In genomic region chrX:57930051-57930450, GRCh38 we compare ENCODE assay signal across 24 cellular contexts. TPM values are rescaled to one million over a fixed set of nuclear protein-coding genes. Genes with fewer than 3 reads are reported as not detected.
"Had no signal": no experiment of that assay in that cellular context is flagged by ENCODE, and none has a peak within 500 bp of the region (broad histone marks: within the 10 kb centered on the region; RNA-seq: fewer than 3 reads in every experiment).

No MANE protein-coding gene starts in this region.

- H3K4me3 Mint-ChIP-seq: activated CD4-positive, alpha-beta memory T cell treated with anti-CD3 and anti-CD28 coated beads, Interleukin-2, amount 10 ng/mL, durations not matched to agents 7 days and 5 days; activated naive CD4-positive, alpha-beta T cell treated with anti-CD3 and anti-CD28 coated beads, Interleukin-2, amount 50 U/mL, for 24 hours; activated T-helper 1 cell treated with anti-CD3 and anti-CD28 coated beads, Interleukin-12 subunit alpha, Interleukin-12 subunit beta, Interleukin-2, Interleukin-4 antibody, amounts not matched to agents 30 ng/mL and 10 ng/mL and 1 ng/mL, durations not matched to agents 14 hours and 24 hours and 36 hours; brain; dendritic cell treated with granulocyte-macrophage colony-stimulating factor and Interleukin-4, amounts not matched to agents 40 ng/mL and 50 ng/mL, for 4 days; mesothelial cell of epicardium; naive thymus-derived CD8-positive, alpha-beta T cell; neural progenitor cell; WTC11 had no signal

- H3K36me3 ChIP-seq: left ventricle myocardium inferior, neural progenitor cell, sigmoid colon, upper lobe of left lung had no signal

- H3K27me3 ChIP-seq: hepatocyte, neural progenitor cell, sigmoid colon, upper lobe of left lung had no signal

- H3K4me3 ChIP-seq: hepatocyte, left ventricle myocardium inferior, neural progenitor cell, sigmoid colon, upper lobe of left lung had no signal

- H3K4me2 ChIP-seq: hepatocyte, neural progenitor cell had no signal

- H3K4me1 ChIP-seq: left ventricle myocardium inferior, neural progenitor cell, sigmoid colon, upper lobe of left lung had no signal

- H3K9me3 Mint-ChIP-seq: activated CD4-positive, alpha-beta memory T cell treated with anti-CD3 and anti-CD28 coated beads, Interleukin-2, amount 10 ng/mL, durations not matched to agents 7 days and 5 days; activated naive CD4-positive, alpha-beta T cell treated with anti-CD3 and anti-CD28 coated beads, Interleukin-2, amount 50 U/mL, for 24 hours; activated T-helper 1 cell treated with anti-CD3 and anti-CD28 coated beads, Interleukin-12 subunit alpha, Interleukin-12 subunit beta, Interleukin-2, Interleukin-4 antibody, amounts not matched to agents 30 ng/mL and 10 ng/mL and 1 ng/mL, durations not matched to agents 14 hours and 24 hours and 36 hours; dendritic cell treated with granulocyte-macrophage colony-stimulating factor and Interleukin-4, amounts not matched to agents 40 ng/mL and 50 ng/mL, for 4 days; naive thymus-derived CD8-positive, alpha-beta T cell; WTC11 had no signal

- ATAC-seq: naive thymus-derived CD8-positive, alpha-beta T cell had no signal

- H3K9me3 ChIP-seq: left ventricle myocardium inferior, sigmoid colon, upper lobe of left lung had no signal

- H3K27ac ChIP-seq: hepatocyte, left ventricle myocardium inferior, neural progenitor cell, sigmoid colon, upper lobe of left lung had no signal

- H3K9ac ChIP-seq: neural progenitor cell had no signal

- DNase-seq: activated CD4-positive, alpha-beta memory T cell treated with anti-CD3 and anti-CD28 coated beads, Interleukin-2, amount 10 ng/mL, durations not matched to agents 7 days and 5 days; activated CD4-positive, alpha-beta T cell treated with anti-CD3 and anti-CD28 coated beads for 48 hours; activated gamma-delta T cell treated with Interleukin-2 at 50 U/mL for 16 hours; aorta; caudate nucleus; effector CD8-positive, alpha-beta T cell; foreskin melanocyte; glutamatergic neuron; kidney glomerular epithelial cell; left ventricle myocardium inferior; naive thymus-derived CD8-positive, alpha-beta T cell; sigmoid colon; stimulated activated CD4-positive, alpha-beta T cell treated with anti-CD3 and anti-CD28 coated beads, Interleukin-2, amount 100 ng/mL, for 48 hours; stimulated activated CD8-positive, alpha-beta memory T cell treated with anti-CD3 and anti-CD28 coated beads, Interleukin-4, amount 100 ng/mL, for 48 hours; stimulated activated naive CD4-positive, alpha-beta T cell treated with Interleukin-2 at 50 U/mL for 16 hours; upper lobe of left lung had no signal

- H3K27ac Mint-ChIP-seq: activated CD4-positive, alpha-beta memory T cell treated with anti-CD3 and anti-CD28 coated beads, Interleukin-2, amount 10 ng/mL, durations not matched to agents 7 days and 5 days; activated naive CD4-positive, alpha-beta T cell treated with anti-CD3 and anti-CD28 coated beads, Interleukin-2, amount 50 U/mL, for 24 hours; brain; dendritic cell treated with granulocyte-macrophage colony-stimulating factor and Interleukin-4, amounts not matched to agents 40 ng/mL and 50 ng/mL, for 4 days; mesothelial cell of epicardium; neural progenitor cell; WTC11 had no signal

- H3K27me3 Mint-ChIP-seq: activated CD4-positive, alpha-beta memory T cell treated with anti-CD3 and anti-CD28 coated beads, Interleukin-2, amount 10 ng/mL, durations not matched to agents 7 days and 5 days; activated naive CD4-positive, alpha-beta T cell treated with anti-CD3 and anti-CD28 coated beads, Interleukin-2, amount 50 U/mL, for 24 hours; brain; dendritic cell treated with granulocyte-macrophage colony-stimulating factor and Interleukin-4, amounts not matched to agents 40 ng/mL and 50 ng/mL, for 4 days; naive thymus-derived CD8-positive, alpha-beta T cell had no signal

- H2AFZ ChIP-seq: hepatocyte, neural progenitor cell had no signal

- H3K4me1 Mint-ChIP-seq: activated naive CD4-positive, alpha-beta T cell treated with anti-CD3 and anti-CD28 coated beads, Interleukin-2, amount 50 U/mL, for 24 hours; brain; mesothelial cell of epicardium; naive thymus-derived CD8-positive, alpha-beta T cell; neural progenitor cell had no signal

- H3K36me3 Mint-ChIP-seq: activated naive CD4-positive, alpha-beta T cell treated with anti-CD3 and anti-CD28 coated beads, Interleukin-2, amount 50 U/mL, for 24 hours; brain; mesothelial cell of epicardium; naive thymus-derived CD8-positive, alpha-beta T cell; neural progenitor cell; WTC11 had no signal

- H3K79me2 ChIP-seq: hepatocyte had no signal

RNA-seq across cellular contexts. Expression of gene ZXDA, which starts 19.8 kb away (rescaled TPM):
- total RNA-seq: hepatocyte had no signal
- polyA plus RNA-seq: hepatocyte had no signal
